Comparison of ENCODE assay signal across 21 cellular contexts in genomic region chr10:110352930-110353243, GRCh38. TPM values are rescaled to one million over a fixed set of nuclear protein-coding genes. Genes with fewer than 3 reads are reported as not detected.
DNase-seq lines count a peak whose midpoint lies in the region; ATAC-seq, FAIRE-seq and TF ChIP-seq lines count a peak whose summit lies in the region.
"Had no signal": no experiment of that assay in that cellular context is flagged by ENCODE, and none has a peak within 500 bp of the region (broad histone marks: within the 10 kb centered on the region; RNA-seq: fewer than 3 reads in every experiment).

No MANE protein-coding gene starts in this region.

- dilution Hi-C loops in endothelial cell of umbilical vein (cut with MboI; ENCODE audit: extremely low pct_ligation_motif_present, low sequenced_read_pairs) = loop anchor here (10.0 kb wide), 1 partner anchor 212 kb away; the partner anchor contains the start of gene SMC3

- no peak for TF ChIP-seq POLR2A in breast epithelium (IDR thresholded peaks at IDR 0.05)
- TF ChIP-seq POLR2A in endothelial cell of umbilical vein (IDR thresholded peaks at IDR 0.05; ENCODE audit: low read depth, low read length) = no peak

- peak overlapping the region; percentile 63 for H3K4me2 ChIP-seq in PC-9
- peak overlapping the region; percentile 1 for H3K4me2 ChIP-seq in endothelial cell of umbilical vein (ENCODE audit: insufficient read depth, low read length)

- intact Hi-C loops in MCF 10A (cut with micrococcal nuclease) = no loop called here
- intact Hi-C loops in breast epithelium (cut with DNase I; ENCODE audit: low total_unique reads) = no loop called here
- intact Hi-C loops in PC-9 (cut with micrococcal nuclease; ENCODE audit: unreplicated experiment) = no loop called here
- intact Hi-C loops in endothelial cell of umbilical vein (cut with micrococcal nuclease) = loop anchor here (2.0 kb wide), 1 partner anchor 94 kb away; no protein-coding TSS in a partner anchor

- H3K27ac Mint-ChIP-seq in MCF 10A (ENCODE audit: low read depth, unreplicated experiment) = peak overlapping the region; percentile 56
- H3K27ac Mint-ChIP-seq in stimulated activated effector memory CD8-positive, alpha-beta T cell treated with anti-CD3 and anti-CD28 coated beads, Interleukin-12 subunit alpha, Interleukin-12 subunit beta, amount 100 ng/mL, for 72 hours = peak overlapping the region; percentile 97
- H3K27ac Mint-ChIP-seq: stimulated activated naive B cell treated with anti-CD40 and anti-IgM and Interleukin-4, amounts not matched to agents 10 μg/mL and 1 μg/mL and 100 μg/mL, for 72 hours had no signal

- no peak overlapping the region for H3K9ac ChIP-seq in endothelial cell of umbilical vein (replicated peaks; ENCODE audit: extremely low read depth, insufficient read depth, low read length)

- no peaks in the 10 kb centered on the region for H3K36me3 Mint-ChIP-seq in MCF 10A (ENCODE audit: insufficient read depth, unreplicated experiment)
- peaks cover 25% of the 10 kb centered on the region for H3K36me3 Mint-ChIP-seq in stimulated activated effector memory CD8-positive, alpha-beta T cell treated with anti-CD3 and anti-CD28 coated beads, Interleukin-12 subunit alpha, Interleukin-12 subunit beta, amount 100 ng/mL, for 72 hours
- H3K36me3 Mint-ChIP-seq: immature natural killer cell had no signal

- BruUV-seq in MCF 10A (replicated peaks; lab: Mats Ljungman, UMichigan) (no TSS peak), PC-9 (replicated peaks; lab: Mats Ljungman, UMichigan) (no TSS peak), endothelial cell of umbilical vein (replicated peaks; lab: Mats Ljungman, UMichigan) (no TSS peak)

- H4K20me1 ChIP-seq in PC-9 (ENCODE audit: insufficient read depth) = no peaks in the 10 kb centered on the region
- H4K20me1 ChIP-seq in endothelial cell of umbilical vein (replicated peaks; ENCODE audit: control insufficient read depth, extremely low read depth, insufficient read depth, low read length) = no peaks in the 10 kb centered on the region

- no peak for TF ChIP-seq CTCF in MCF 10A (IDR thresholded peaks at IDR 0.05; ENCODE audit: unreplicated experiment)
- no peak for TF ChIP-seq CTCF in breast epithelium (IDR thresholded peaks at IDR 0.05)
- TF ChIP-seq CTCF in PC-9 (conservative IDR thresholded peaks at IDR 0.05) = no peak
- TF ChIP-seq CTCF in endothelial cell of umbilical vein (IDR thresholded peaks at IDR 0.05; ENCODE audit: extremely low read depth in 1 of 2, insufficient read depth in 1 of 2, low read depth in 1 of 2, low read length in 2 of 2) = no peak

- no peak overlapping the region for H3K4me3 ChIP-seq in breast epithelium
- H3K4me3 ChIP-seq in PC-9 = no peak overlapping the region
- H3K4me3 ChIP-seq in endothelial cell of umbilical vein (replicated peaks in 1 of 3; ENCODE audit: insufficient read depth in 1 of 3, low read depth in 1 of 3, low read length in 3 of 3) = no peak overlapping the region
- H3K4me3 ChIP-seq: right atrium auricular region, thoracic aorta had no signal

- FAIRE-seq in endothelial cell of umbilical vein (lab: Jason Lieb, UNC) (no peak), frontal cortex (lab: Jason Lieb, UNC) (no peak)

- no peak overlapping the region for H3K4me3 Mint-ChIP-seq in MCF 10A (ENCODE audit: unreplicated experiment)
- peak overlapping the region; percentile 82 for H3K4me3 Mint-ChIP-seq in stimulated activated effector memory CD8-positive, alpha-beta T cell treated with anti-CD3 and anti-CD28 coated beads, Interleukin-12 subunit alpha, Interleukin-12 subunit beta, amount 100 ng/mL, for 72 hours
- H3K4me3 Mint-ChIP-seq: B cell; stimulated activated naive B cell treated with anti-CD40 and anti-IgM and Interleukin-4, amounts not matched to agents 10 μg/mL and 1 μg/mL and 100 μg/mL, for 72 hours had no signal

- H3K79me2 ChIP-seq in PC-9 (ENCODE audit: low read depth) (no peaks in the 10 kb centered on the region), endothelial cell of umbilical vein (ENCODE audit: control insufficient read depth, insufficient read depth, low read length) (no peaks in the 10 kb centered on the region)

- H3K27me3 Mint-ChIP-seq in MCF 10A (ENCODE audit: insufficient read depth, unreplicated experiment) = no peaks in the 10 kb centered on the region
- H3K27me3 Mint-ChIP-seq: B cell; stimulated activated naive B cell treated with anti-CD40 and anti-IgM and Interleukin-4, amounts not matched to agents 10 μg/mL and 1 μg/mL and 100 μg/mL, for 72 hours had no signal

- ATAC-seq in stimulated activated effector memory CD8-positive, alpha-beta T cell treated with anti-CD3 and anti-CD28 coated beads, Interleukin-12 subunit alpha, Interleukin-12 subunit beta, amount 100 ng/mL, for 72 hours = no peak
- ATAC-seq: stimulated activated naive B cell treated with anti-CD40 and anti-IgM and Interleukin-4, amounts not matched to agents 10 μg/mL and 1 μg/mL and 100 μg/mL, for 72 hours had no signal

- H3K9me1 ChIP-seq in endothelial cell of umbilical vein (replicated peaks; ENCODE audit: control insufficient read depth, extremely low read depth, insufficient read depth, low read length) = no peaks in the 10 kb centered on the region

- peaks cover 23% of the 10 kb centered on the region for H3F3A ChIP-seq in PC-9 (ENCODE audit: insufficient read depth, low read depth)

- H3K36me3 ChIP-seq in breast epithelium (no peaks in the 10 kb centered on the region), PC-9 (ENCODE audit: low read depth) (no peaks in the 10 kb centered on the region), endothelial cell of umbilical vein (ENCODE audit: control insufficient read depth in 2 of 2, extremely low read depth in 1 of 2, insufficient read depth in 2 of 2, low read length in 2 of 2) (no peaks in the 10 kb centered on the region)
- H3K36me3 ChIP-seq: right atrium auricular region, thoracic aorta had no signal

- H3K9me3 Mint-ChIP-seq in MCF 10A (ENCODE audit: unreplicated experiment) = no peaks in the 10 kb centered on the region
- no peaks in the 10 kb centered on the region for H3K9me3 Mint-ChIP-seq in stimulated activated effector memory CD8-positive, alpha-beta T cell treated with anti-CD3 and anti-CD28 coated beads, Interleukin-12 subunit alpha, Interleukin-12 subunit beta, amount 100 ng/mL, for 72 hours
- H3K9me3 Mint-ChIP-seq: activated naive CD4-positive, alpha-beta T cell treated with anti-CD3 and anti-CD28 coated beads for 36 hours; immature natural killer cell had no signal

- DNase-seq in MCF 10A (ENCODE audit: unreplicated experiment) (no peak), breast epithelium (ENCODE audit: low spot score in 2 of 2) (no peak), PC-9 (no peak), endothelial cell of umbilical vein (ENCODE audit: low read depth, low spot score) (no peak), frontal cortex (ENCODE audit: low spot score in 2 of 2) (no peak), COLO829 (ENCODE audit: low spot score) (no peak), amygdala (lab: John Stamatoyannopoulos, UW) (no peak)
- DNase-seq in stimulated activated effector memory CD8-positive, alpha-beta T cell treated with anti-CD3 and anti-CD28 coated beads, Interleukin-12 subunit alpha, Interleukin-12 subunit beta, amount 100 ng/mL, for 72 hours (ENCODE audit: low spot score in 2 of 2) = no peak
- DNase-seq: aorta; Caco-2; Kasumi-1; NCI-H1105 treated with DMSO at 0.1 percent for 48 hours; NCI-H2107; NCI-H526; OCI-M1; stimulated activated naive B cell treated with anti-CD40 and anti-IgM and Interleukin-4, amounts not matched to agents 10 μg/mL and 1 μg/mL and 100 μg/mL, for 72 hours had no signal

- no peaks in the 10 kb centered on the region for H3K27me3 ChIP-seq in breast epithelium
- H3K27me3 ChIP-seq in PC-9 (ENCODE audit: insufficient read depth, low read depth) = no peaks in the 10 kb centered on the region
- H3K27me3 ChIP-seq in endothelial cell of umbilical vein (ENCODE audit: control insufficient read depth in 2 of 2, insufficient read depth in 2 of 2, low read length in 2 of 2) = no peaks in the 10 kb centered on the region
- H3K27me3 ChIP-seq: right atrium auricular region had no signal

- CTCF ChIA-PET in MCF 10A (lab: Yijun Ruan, JAX) = interaction anchor here (0.7 to 4.6 kb wide), 14 partner anchors 10 to 194 kb away, joined by 3 to 64 read pairs (median 4); partner anchors contain the start of gene DUSP5
- CTCF ChIA-PET in PC-9 (lab: Charles Lee) = no interaction called here
- CTCF ChIA-PET in endothelial cell of umbilical vein (lab: Charles Lee) = interaction anchor here (0.7 to 6.5 kb wide), 19 partner anchors 8 to 192 kb away, joined by 3 to 268 read pairs (median 12); partner anchors contain the start of gene DUSP5

- no peaks in the 10 kb centered on the region for H3K9me3 ChIP-seq in breast epithelium
- no peaks in the 10 kb centered on the region for H3K9me3 ChIP-seq in PC-9 (ENCODE audit: insufficient read depth, low read depth)
- H3K9me3 ChIP-seq in endothelial cell of umbilical vein (replicated peaks; ENCODE audit: control insufficient read depth, insufficient read depth, low read length) = no peaks in the 10 kb centered on the region
- H3K9me3 ChIP-seq: Caco-2, right atrium auricular region, thoracic aorta had no signal

- POLR2A ChIA-PET in MCF 10A (lab: Yijun Ruan, JAX) (interaction anchor here (0.9 to 9.1 kb wide), 8 partner anchors 8 to 147 kb away, joined by 3 to 108 read pairs (median 8); partner anchors contain the start of gene DUSP5), PC-9 (lab: Charles Lee; ENCODE audit: unreplicated experiment) (no interaction called here), endothelial cell of umbilical vein (lab: Charles Lee) (interaction anchor here (0.8 to 2.1 kb wide), 3 partner anchors 146 to 159 kb away, joined by 3 to 6 read pairs (median 5); no protein-coding TSS in a partner anchor)

- H2AFZ ChIP-seq in PC-9 (no peak overlapping the region), endothelial cell of umbilical vein (ENCODE audit: low read depth, low read length) (peak overlapping the region; percentile 10)

- H3K27ac ChIP-seq in breast epithelium (no peak overlapping the region), PC-9 (peak overlapping the region; percentile 95), endothelial cell of umbilical vein (ENCODE audit: insufficient read depth, low read depth, low read length) (peak overlapping the region; percentile 16)
- H3K27ac ChIP-seq: right atrium auricular region, thoracic aorta had no signal

- peaks cover 42% of the 10 kb centered on the region for H3K4me1 Mint-ChIP-seq in MCF 10A (ENCODE audit: insufficient read depth, unreplicated experiment)
- H3K4me1 Mint-ChIP-seq in stimulated activated effector memory CD8-positive, alpha-beta T cell treated with anti-CD3 and anti-CD28 coated beads, Interleukin-12 subunit alpha, Interleukin-12 subunit beta, amount 100 ng/mL, for 72 hours = peaks cover 78% of the 10 kb centered on the region

- H3K4me1 ChIP-seq in breast epithelium (no peaks in the 10 kb centered on the region), PC-9 (replicated peaks; ENCODE audit: insufficient read depth) (peaks cover 56% of the 10 kb centered on the region), endothelial cell of umbilical vein (ENCODE audit: control insufficient read depth, extremely low read depth, insufficient read depth, low read length) (peaks cover 24% of the 10 kb centered on the region)

- no peaks in the 10 kb centered on the region for H3K9me2 ChIP-seq in PC-9 (ENCODE audit: insufficient read depth)

RNA-seq across cellular contexts. Expression of gene SMNDC1, which starts 48.2 kb away (rescaled TPM):
- total RNA-seq in MCF 10A (2022) = 46.6 and 48.2 TPM in 2 replicates
- total RNA-seq in breast epithelium = 10 to 100 TPM; 11.5 to 16.0 (median 13.4) TPM
- total RNA-seq in PC-9 (2021) = 23.1 and 26.9 TPM in 2 replicates
- 38.5 and 39.3 TPM in 2 replicates for total RNA-seq in endothelial cell of umbilical vein
- 4.7 and 7.1 TPM in 2 replicates for polyA plus RNA-seq in endothelial cell of umbilical vein
- polyA plus RNA-seq in endothelial cell of umbilical vein (2011; cell fraction: cytosol; rRNA removed) = 15.2 and 16.1 TPM in 2 replicates
- 19.0 and 24.5 TPM in 2 replicates for polyA plus RNA-seq in endothelial cell of umbilical vein (2011; cell fraction: nucleus; rRNA removed)
- polyA plus RNA-seq in endothelial cell of umbilical vein (2012) = 29.1 and 30.7 TPM in 2 replicates
- 4.4 and 5.6 TPM in 2 replicates for polyA minus RNA-seq in endothelial cell of umbilical vein
- polyA minus RNA-seq in endothelial cell of umbilical vein (2011; cell fraction: cytosol; rRNA and poly(A)+ RNA removed) = 6.0 TPM
- 24.8 and 29.1 TPM in 2 replicates for polyA minus RNA-seq in endothelial cell of umbilical vein (2011; cell fraction: nucleus; rRNA and poly(A)+ RNA removed)
- total RNA-seq in frontal cortex = 10.6 TPM

Comparison
In these comparisons a context has a peak if more than half of its experiments do, and no peak if none do; other contexts are left out.
1. H3K27ac ChIP-seq: peak in PC-9 (single experiment) and endothelial cell of umbilical vein (single experiment); none in breast epithelium (0 of 2).